In the genomic region with DNA sequence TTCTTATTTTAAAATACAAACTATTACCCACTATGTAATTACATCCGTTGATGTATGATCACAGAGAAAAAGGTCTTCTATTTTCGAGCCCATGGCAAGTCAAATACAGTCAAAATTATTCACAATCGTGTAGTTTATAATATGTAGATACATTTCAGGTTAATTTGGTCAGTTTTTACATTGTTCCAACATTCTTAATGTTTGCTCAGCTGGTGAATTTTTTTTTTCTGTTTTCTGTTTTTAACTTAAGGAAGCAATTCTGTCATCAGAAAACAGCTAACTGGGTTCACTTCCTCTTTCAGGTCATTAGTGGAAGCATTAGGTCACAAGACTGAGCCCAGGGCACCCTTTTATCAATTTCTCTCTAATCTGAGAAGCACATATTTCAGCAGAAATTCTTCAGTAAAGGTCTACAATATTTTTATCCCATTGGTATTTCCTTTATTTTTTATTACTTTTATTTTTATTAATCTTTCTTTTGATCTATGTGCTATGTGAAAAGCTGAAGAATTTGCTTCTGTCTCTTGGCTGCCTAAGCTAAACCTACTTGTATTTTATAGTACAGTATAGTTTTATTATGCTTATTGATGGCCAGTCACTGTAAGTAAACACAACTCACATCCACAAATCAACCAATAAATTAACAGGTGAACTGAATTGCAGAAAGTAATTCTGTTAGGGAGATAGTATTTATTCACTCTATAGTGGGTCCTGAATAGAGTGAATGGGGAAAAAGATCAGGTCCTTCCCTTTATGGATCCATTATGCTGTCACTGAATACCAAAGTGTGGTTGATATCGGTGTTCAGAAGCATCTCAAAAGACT, we compare ENCODE assay signal across 8 cellular contexts.
DNase-seq lines count a peak whose midpoint lies in the region; ATAC-seq and TF ChIP-seq lines count a peak whose summit lies in the region.

No MANE protein-coding gene starts in this region.

- H3K9me3 ChIP-seq in ascending aorta (no peaks in the 10 kb centered on the region), smooth muscle cell (replicated peaks; ENCODE audit: low read depth) (no peaks in the 10 kb centered on the region)

- H3F3A ChIP-seq in smooth muscle cell (ENCODE audit: low read depth): no peaks in the 10 kb centered on the region

- H3K4me1 ChIP-seq in ascending aorta (peaks cover 0 to 3% of the 10 kb centered on the region in 2 donors), smooth muscle cell (ENCODE audit: low read depth) (peaks cover 6% of the 10 kb centered on the region)

- H3K79me2 ChIP-seq in smooth muscle cell (ENCODE audit: low read depth): no peaks in the 10 kb centered on the region

- H3K4me3 ChIP-seq in GM06990 (replicated peaks; ENCODE audit: low read depth, low read length) (peak overlapping the region; percentile 34; the same call in 1 of the 2 replicates), ascending aorta (no peak overlapping the region), smooth muscle cell (no peak overlapping the region)

- H3K4me3 Mint-ChIP-seq in dendritic cell treated with granulocyte-macrophage colony-stimulating factor and Interleukin-4, amounts not matched to agents 40 ng/mL and 50 ng/mL, for 4 days: no peak overlapping the region
- no peak overlapping the region for H3K4me3 Mint-ChIP-seq in HFFc6

- H3K36me3 Mint-ChIP-seq in dendritic cell treated with granulocyte-macrophage colony-stimulating factor and Interleukin-4, amounts not matched to agents 40 ng/mL and 50 ng/mL, for 4 days (ENCODE audit: low read depth): no peaks in the 10 kb centered on the region
- no peaks in the 10 kb centered on the region for H3K36me3 Mint-ChIP-seq in HFFc6 (ENCODE audit: low read depth)

- H3K27ac ChIP-seq in ascending aorta: peak overlapping the region in 1 of 2 donors; percentile 16
- no peak overlapping the region for H3K27ac ChIP-seq in smooth muscle cell (ENCODE audit: low read depth)

- H4K20me1 ChIP-seq in smooth muscle cell (ENCODE audit: low read depth): no peaks in the 10 kb centered on the region

- no peak overlapping the region for H3K4me2 ChIP-seq in smooth muscle cell

- ATAC-seq in GM21367 (IDR thresholded peaks at IDR 0.05; ENCODE audit: unreplicated experiment): peak; percentile 43
- peak; percentile 34 for ATAC-seq in HG03571 (IDR thresholded peaks at IDR 0.05; ENCODE audit: unreplicated experiment)

- H3K4me1 Mint-ChIP-seq in dendritic cell treated with granulocyte-macrophage colony-stimulating factor and Interleukin-4, amounts not matched to agents 40 ng/mL and 50 ng/mL, for 4 days (ENCODE audit: low read depth): peaks cover 51% of the 10 kb centered on the region
- H3K4me1 Mint-ChIP-seq in HFFc6 (ENCODE audit: low read depth): peaks cover 10% of the 10 kb centered on the region; the same call in 1 of the 2 replicates

- 92% methylated on average over 4 of the region's 4 CpGs for WGBS in smooth muscle cell (ENCODE audit: low lambda C conversion rate)

- H3K27ac Mint-ChIP-seq in dendritic cell treated with granulocyte-macrophage colony-stimulating factor and Interleukin-4, amounts not matched to agents 40 ng/mL and 50 ng/mL, for 4 days: peak overlapping the region; percentile 61
- H3K27ac Mint-ChIP-seq in HFFc6: no peak overlapping the region

- no peak overlapping the region for H2AFZ ChIP-seq in smooth muscle cell (ENCODE audit: low read depth)

- no peaks in the 10 kb centered on the region for H3K9me3 Mint-ChIP-seq in dendritic cell treated with granulocyte-macrophage colony-stimulating factor and Interleukin-4, amounts not matched to agents 40 ng/mL and 50 ng/mL, for 4 days
- no peaks in the 10 kb centered on the region for H3K9me3 Mint-ChIP-seq in HFFc6

- TF ChIP-seq CTCF in GM06990 (IDR thresholded peaks at IDR 0.05; ENCODE audit: insufficient read depth, low read length, poor library complexity, severe bottlenecking) (no peak), HFFc6 (IDR thresholded peaks at IDR 0.05) (no peak), ascending aorta (IDR thresholded peaks at IDR 0.05) (no peak), smooth muscle cell (IDR thresholded peaks at IDR 0.05; ENCODE audit: borderline replicate concordance, insufficient read depth, poor library complexity, severe bottlenecking) (no peak)

- no peaks in the 10 kb centered on the region for H3K27me3 ChIP-seq in GM06990 (replicated peaks; ENCODE audit: control insufficient read depth, insufficient read depth, low read length)
- H3K27me3 ChIP-seq in ascending aorta: no peaks in the 10 kb centered on the region
- H3K27me3 ChIP-seq in smooth muscle cell (ENCODE audit: low read depth): no peaks in the 10 kb centered on the region

- H3K36me3 ChIP-seq in GM06990 (ENCODE audit: control insufficient read depth, insufficient read depth, low read length): no peaks in the 10 kb centered on the region
- no peaks in the 10 kb centered on the region for H3K36me3 ChIP-seq in ascending aorta
- no peaks in the 10 kb centered on the region for H3K36me3 ChIP-seq in smooth muscle cell (ENCODE audit: low read depth)

- no peak overlapping the region for H3K9ac ChIP-seq in smooth muscle cell (ENCODE audit: low read depth)

- intact Hi-C loops in dendritic cell treated with granulocyte-macrophage colony-stimulating factor and Interleukin-4, amounts not matched to agents 40 ng/mL and 50 ng/mL, for 4 days (cut with micrococcal nuclease): no loop called here
- intact Hi-C loops in ascending aorta (cut with DNase I): no loop called here

- H3K27me3 Mint-ChIP-seq in dendritic cell treated with granulocyte-macrophage colony-stimulating factor and Interleukin-4, amounts not matched to agents 40 ng/mL and 50 ng/mL, for 4 days: no peaks in the 10 kb centered on the region
- peaks cover 25% of the 10 kb centered on the region for H3K27me3 Mint-ChIP-seq in HFFc6 (ENCODE audit: insufficient read depth)

- DNase-seq in GM06990 (ENCODE audit: extremely low read depth, insufficient read length) (peak; percentile 58), NCI-H2081 treated with DMSO at 0.1 percent for 48 hours (lab: John Stamatoyannopoulos, UW) (no peak), HFFc6 (no peak), ascending aorta (ENCODE audit: low spot score in 2 of 2) (no peak), smooth muscle cell (lab: John Stamatoyannopoulos, UW; ENCODE audit: unreplicated experiment) (no peak)
